In the genomic region with DNA sequence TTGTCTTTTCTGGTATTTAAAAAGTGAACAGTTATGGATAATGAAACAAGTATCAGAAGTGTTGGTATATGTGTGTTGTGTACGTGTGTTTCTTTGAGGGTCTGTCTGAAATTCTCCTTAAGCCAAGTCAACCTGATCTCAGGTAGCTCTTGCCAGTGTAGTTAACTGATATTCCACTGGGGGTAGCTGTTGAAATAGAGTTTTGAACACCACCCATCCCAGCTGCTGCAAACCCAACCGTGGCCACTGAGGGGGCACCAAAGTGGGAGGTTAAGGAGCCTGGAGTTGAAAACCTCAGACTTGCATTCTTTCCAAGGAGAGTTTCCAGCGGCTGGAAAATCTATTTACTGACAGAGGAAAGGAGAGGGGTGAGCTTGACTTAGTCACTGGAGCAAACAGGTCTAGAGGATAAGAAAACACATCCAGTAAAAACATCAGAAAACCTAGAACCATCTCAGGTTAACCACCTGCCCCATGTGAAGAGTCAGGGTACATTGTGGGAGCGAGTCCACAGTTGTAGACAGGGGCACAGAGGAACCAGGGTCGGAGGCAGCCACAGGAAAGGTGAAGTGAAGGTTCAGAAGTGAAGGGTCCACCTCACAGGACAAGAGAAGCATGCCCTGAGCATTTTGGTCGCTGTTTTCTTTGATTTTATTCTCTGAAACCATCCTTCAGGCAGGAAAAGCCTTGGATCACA, we compare ENCODE assay signal across 8 cellular contexts. TPM values are rescaled to one million over a fixed set of nuclear protein-coding genes. Genes with fewer than 3 reads are reported as not detected.
DNase-seq lines count a peak whose midpoint lies in the region; ATAC-seq and TF ChIP-seq lines count a peak whose summit lies in the region.

No MANE protein-coding gene starts in this region.

- H3K27me3 ChIP-seq in heart right ventricle (peaks cover 0 to 4% (median 0%) of the 10 kb centered on the region in 7 donors), HAP-1 (ENCODE audit: low read depth) (no peaks in the 10 kb centered on the region; the same call in 1 of the 2 replicates), SK-N-SH (ENCODE audit: insufficient read depth) (no peaks in the 10 kb centered on the region), osteoblast (ENCODE audit: insufficient read depth, low read length) (peaks cover 4% of the 10 kb centered on the region)

- no peaks in the 10 kb centered on the region for H3F3A ChIP-seq in SK-N-SH (replicated peaks; ENCODE audit: insufficient read depth)

- H3K9me3 ChIP-seq in heart right ventricle (no peaks in the 10 kb centered on the region), HAP-1 (0 out of 2 replicates have a peak, but pooled peaks cover 2% of the 10 kb centered on the region), SK-N-SH (no peaks in the 10 kb centered on the region), osteoblast (ENCODE audit: low read depth, low read length) (no peaks in the 10 kb centered on the region)

- H3K79me2 ChIP-seq in SK-N-SH (ENCODE audit: insufficient read depth) (no peaks in the 10 kb centered on the region), osteoblast (ENCODE audit: insufficient read depth, low read length) (no peaks in the 10 kb centered on the region)

- intact Hi-C loops in heart right ventricle (cut with DNase I) (loop anchor here in 4 of 10 donors (5.0 to 10.0 kb wide), 3 partner anchors 652 to 665 kb away; a partner anchor contains a TSS), Right ventricle myocardium inferior (cut with DNase I) (loop anchor here (10.0 kb wide), 1 partner anchor 655 kb away; no protein-coding TSS in a partner anchor)

- no peak overlapping the region for H3K9ac ChIP-seq in SK-N-SH

- DNase-seq in heart right ventricle (no peak), Right ventricle myocardium inferior (ENCODE audit: missing footprints) (no peak), HAP-1 (ENCODE audit: low spot score in 2 of 2) (peak; percentile 72 to 76), LoVo (ENCODE audit: low spot score) (peak; percentile 20), SK-N-SH (peak; percentile 56), osteoblast (ENCODE audit: insufficient read length, low spot score, missing footprints) (peak; percentile 70), GOT3 (lab: John Stamatoyannopoulos, UW) (no peak)
- DNase-seq in effector CD8-positive, alpha-beta T cell (lab: John Stamatoyannopoulos, UW), result peak; percentile 6

- H3K27ac ChIP-seq in heart right ventricle, result no peak overlapping the region
- H3K27ac ChIP-seq in SK-N-SH (ENCODE audit: low read depth in 2 of 2, low read length in 1 of 2), result no peak overlapping the region
- no peak overlapping the region for H3K27ac ChIP-seq in osteoblast (ENCODE audit: low read depth, low read length)

- H3K4me3 ChIP-seq in heart right ventricle (no peak overlapping the region), HAP-1 (no peak overlapping the region), SK-N-SH (ENCODE audit: low read depth in 2 of 2, low read length in 1 of 2) (no peak overlapping the region), osteoblast (ENCODE audit: insufficient read depth, low read length) (no peak overlapping the region)

- ATAC-seq in heart right ventricle, result peak in 1 of 8 donors; percentile 68
- no peak for ATAC-seq in Right ventricle myocardium inferior

- WGBS in heart right ventricle, 2 donors, result 34% methylated on average over 6 of the region's 6 CpGs
- 43% methylated on average over 6 of the region's 6 CpGs for WGBS in SK-N-SH (ENCODE audit: low lambda C conversion rate)

- H3K9me2 ChIP-seq in SK-N-SH, result no peaks in the 10 kb centered on the region

- peak; percentile 52 for TF ChIP-seq RAD21 in SK-N-SH (IDR thresholded peaks at IDR 0.05; ENCODE audit: low read length)

- H3K4me2 ChIP-seq in SK-N-SH, result no peak overlapping the region
- no peak overlapping the region for H3K4me2 ChIP-seq in osteoblast (ENCODE audit: insufficient read depth, low read length)

- TF ChIP-seq EP300 in SK-N-SH (IDR thresholded peaks at IDR 0.05; ENCODE audit: borderline replicate concordance in 1 of 2, low read depth in 1 of 2, low read length in 1 of 2), result no peak

- H2AFZ ChIP-seq in SK-N-SH (ENCODE audit: low read depth) (0 out of 2 replicates have a peak overlapping the region, but pooled peaks have one; percentile 19), osteoblast (ENCODE audit: low read length) (no peak overlapping the region)

- H3K36me3 ChIP-seq in heart right ventricle (no peaks in the 10 kb centered on the region), HAP-1 (replicated peaks) (no peaks in the 10 kb centered on the region), SK-N-SH (replicated peaks in 1 of 2; ENCODE audit: control insufficient read depth in 1 of 2, insufficient read depth in 2 of 2, low read length in 1 of 2) (no peaks in the 10 kb centered on the region), osteoblast (ENCODE audit: insufficient read depth, low read length) (no peaks in the 10 kb centered on the region)

- no peaks in the 10 kb centered on the region for H3K4me1 ChIP-seq in heart right ventricle
- H3K4me1 ChIP-seq in HAP-1, result peaks cover 2% of the 10 kb centered on the region
- H3K4me1 ChIP-seq in SK-N-SH (ENCODE audit: control insufficient read depth in 1 of 2, insufficient read depth in 2 of 2, low read depth in 1 of 2, low read length in 1 of 2), result no peaks in the 10 kb centered on the region
- no peaks in the 10 kb centered on the region for H3K4me1 ChIP-seq in osteoblast (ENCODE audit: insufficient read depth, low read length)

- no peaks in the 10 kb centered on the region for H4K20me1 ChIP-seq in SK-N-SH (ENCODE audit: insufficient read depth)
- H4K20me1 ChIP-seq in osteoblast (ENCODE audit: insufficient read depth, low read length), result no peaks in the 10 kb centered on the region

- peak in 7 of 9 donors; percentile 21 to 48 (median 34) for TF ChIP-seq CTCF in heart right ventricle (IDR thresholded peaks at IDR 0.05)
- TF ChIP-seq CTCF in SK-N-SH (IDR thresholded peaks at IDR 0.05), result peak; percentile 47; the same call in 1 of the 2 replicates
- peak; percentile 47 for TF ChIP-seq CTCF in osteoblast (IDR thresholded peaks at IDR 0.05; ENCODE audit: extremely low read depth, low read depth, low read length)

- POLR2A ChIA-PET in SK-N-SH (lab: Yijun Ruan, JAX), result interaction anchor here (1.0 kb wide), 1 partner anchor 9 kb away, joined by 4 read pairs; no protein-coding TSS in a partner anchor

- in situ Hi-C loops in HAP-1 (cut with MboI; ENCODE audit: low sequenced_read_pairs), result loop anchor here (25.0 kb wide), 1 partner anchor 662 kb away; a partner anchor contains a TSS

- CTCF ChIA-PET in SK-N-SH (lab: Yijun Ruan, JAX), result interaction anchor here (1.5 kb wide), 1 partner anchor 9 kb away, joined by 4 read pairs; a partner anchor contains a TSS

TF ChIP-seq in SK-N-SH, 30 proteins besides CTCF, POLR2A, EP300 and RAD21:
- TF ChIP-seq SMC3 (IDR thresholded peaks at IDR 0.05; ENCODE audit: low read depth, low read length), result peak; percentile 27; the same call in 1 of the 2 replicates
- no peak for TF ChIP-seq JUND (IDR thresholded peaks at IDR 0.05)

RNA-seq across cellular contexts. Expression of a gene that starts 8.8 kb away (rescaled TPM):
- total RNA-seq in heart right ventricle (10 to 100 TPM; 34.8 to 51.3 (median 42.6) TPM), Right ventricle myocardium inferior (34.2 TPM), osteoblast (44.5 and 45.2 TPM in 2 replicates)
- polyA plus RNA-seq in heart right ventricle (1 to 10 TPM; 5.9 to 6.6 TPM), SK-N-SH (2012; rRNA removed) (6.8 and 8.0 TPM in 2 replicates)
- polyA plus RNA-seq in SK-N-SH (2012; cell fraction: cytosol; rRNA removed), result 8.4 and 8.9 TPM in 2 replicates
- polyA plus RNA-seq in SK-N-SH (2012; cell fraction: nucleus; rRNA removed), result 10.4 and 11.1 TPM in 2 replicates

Comparison
In these comparisons a context has a peak if more than half of its experiments do, and no peak if none do; other contexts are left out.
1. DNase-seq: peak in HAP-1 (2 of 2), LoVo (single experiment), SK-N-SH (single experiment), effector CD8-positive, alpha-beta T cell (single experiment) and osteoblast (single experiment); none in heart right ventricle (0 of 2), Right ventricle myocardium inferior (single experiment) and GOT3 (single experiment).
2. Peak in every context shown above with its lines, with median percentiles within 50 percentile points of each other: CTCF ChIP-seq.